18 cellular contexts compared by ENCODE assay signal in genomic region chr2:156088598-156088997, GRCh38.
A peak's percentile ranks its signal among the peaks of the same experiment; 100 is the strongest.
DNase-seq lines count a peak whose midpoint lies in the region; ATAC-seq, FAIRE-seq and TF ChIP-seq lines count a peak whose summit lies in the region.
"Had no signal": no experiment of that assay in that cellular context is flagged by ENCODE, and none has a peak within 500 bp of the region (broad histone marks: within the 10 kb centered on the region; RNA-seq: fewer than 3 reads in every experiment).

No MANE protein-coding gene starts in this region.

- H4K91ac ChIP-seq in mesenchymal stem cell (ENCODE audit: low read length) = no peak overlapping the region

- H2BK15ac ChIP-seq in mesenchymal stem cell (ENCODE audit: low read depth, poor library complexity, severe bottlenecking) = no peak overlapping the region

- H3K4me3 Mint-ChIP-seq in astrocyte (ENCODE audit: unreplicated experiment) = no peak overlapping the region
- H3K4me3 Mint-ChIP-seq: CD8-positive, alpha-beta memory T cell had no signal

- H3K27ac Mint-ChIP-seq in astrocyte (ENCODE audit: unreplicated experiment) = peak overlapping the region; percentile 42
- H3K27ac Mint-ChIP-seq: CD8-positive, alpha-beta memory T cell had no signal

- FAIRE-seq in astrocyte (lab: Jason Lieb, UNC) = no peak
- FAIRE-seq: GM19239, K562 had no signal

- no peak overlapping the region for H2AK5ac ChIP-seq in mesenchymal stem cell (ENCODE audit: low read length, severe bottlenecking)

- H3K23ac ChIP-seq in mesenchymal stem cell (ENCODE audit: low read length in 2 of 2) = no peak overlapping the region

- H4K20me1 ChIP-seq in astrocyte (ENCODE audit: insufficient read depth, low read length) (no peaks in the 10 kb centered on the region), GM23248 (ENCODE audit: insufficient read depth) (no peaks in the 10 kb centered on the region)
- H4K20me1 ChIP-seq: BLaER1 had no signal

- no peak overlapping the region for H3K4me2 ChIP-seq in astrocyte (ENCODE audit: low read length)
- H3K4me2 ChIP-seq in mesenchymal stem cell (ENCODE audit: low read length, poor library complexity, severe bottlenecking) = no peak overlapping the region
- H3K4me2 ChIP-seq in GM23248 (ENCODE audit: unreplicated experiment) = no peak overlapping the region
- H3K4me2 ChIP-seq: BLaER1 had no signal

- peaks cover 4% of the 10 kb centered on the region for H3K9me3 Mint-ChIP-seq in astrocyte (ENCODE audit: unreplicated experiment)
- H3K9me3 Mint-ChIP-seq: CD8-positive, alpha-beta memory T cell had no signal

- H3K9me2 ChIP-seq in GM23248 (ENCODE audit: insufficient read depth) = no peaks in the 10 kb centered on the region

- no peaks in the 10 kb centered on the region for H3K27me3 Mint-ChIP-seq in astrocyte (ENCODE audit: low read depth, unreplicated experiment)

- H3K14ac ChIP-seq in mesenchymal stem cell (ENCODE audit: low read length in 2 of 2) = no peak overlapping the region

- H3K27ac ChIP-seq in astrocyte (ENCODE audit: low read depth, low read length) = no peak overlapping the region
- H3K27ac ChIP-seq in mesenchymal stem cell (ENCODE audit: low read length, poor library complexity, severe bottlenecking) = no peak overlapping the region
- H3K27ac ChIP-seq in GM23248 = no peak overlapping the region
- H3K27ac ChIP-seq: BLaER1, SK-N-MC had no signal

- H2AFZ ChIP-seq in astrocyte (ENCODE audit: low read depth, low read length) = no peak overlapping the region
- no peak overlapping the region for H2AFZ ChIP-seq in mesenchymal stem cell (ENCODE audit: low read depth, low read length)
- no peak overlapping the region for H2AFZ ChIP-seq in GM23248

- no peak overlapping the region for H4K8ac ChIP-seq in mesenchymal stem cell (ENCODE audit: low read length)

- DNase-seq in A172 (ENCODE audit: low spot score) (peak; percentile 46), M059J (ENCODE audit: low read depth) (peak; percentile 73), astrocyte (ENCODE audit: low read depth) (peak; percentile 4), mesenchymal stem cell (peak; percentile 5), GM23248 (no peak), GM20000 (ENCODE audit: low spot score) (no peak), foreskin fibroblast (no peak)
- DNase-seq: 8988T; CD8-positive, alpha-beta memory T cell; NCI-H1048 had no signal

- H3F3A ChIP-seq in GM23248 (ENCODE audit: insufficient read depth) = no peaks in the 10 kb centered on the region

- in situ Hi-C loops in GM23248 (cut with MboI) = no loop called here

- ATAC-seq in GM21737 (IDR thresholded peaks at IDR 0.05; ENCODE audit: unreplicated experiment) = no peak
- ATAC-seq: HCT116, K562, Panc1, Right ventricle myocardium inferior had no signal

- no peak overlapping the region for H2BK12ac ChIP-seq in mesenchymal stem cell (ENCODE audit: low read length in 2 of 2)

- no peak overlapping the region for H2BK5ac ChIP-seq in mesenchymal stem cell (ENCODE audit: low read depth, low read length, poor library complexity, severe bottlenecking)

- no peak overlapping the region for H2BK120ac ChIP-seq in mesenchymal stem cell (ENCODE audit: low read depth, low read length)

- H3K79me2 ChIP-seq in astrocyte (ENCODE audit: insufficient read depth, low read length) (no peaks in the 10 kb centered on the region), GM23248 (ENCODE audit: insufficient read depth) (no peaks in the 10 kb centered on the region)

- no peaks in the 10 kb centered on the region for H3K79me1 ChIP-seq in mesenchymal stem cell (replicated peaks; ENCODE audit: low read length, poor library complexity, severe bottlenecking)

- peaks cover 16% of the 10 kb centered on the region for H3K4me1 Mint-ChIP-seq in astrocyte (ENCODE audit: low read depth, unreplicated experiment)
- H3K4me1 Mint-ChIP-seq: CD8-positive, alpha-beta memory T cell had no signal

- H3K9me3 ChIP-seq in astrocyte (ENCODE audit: insufficient read depth, low read depth, low read length) = no peaks in the 10 kb centered on the region
- H3K9me3 ChIP-seq in mesenchymal stem cell (ENCODE audit: control insufficient read depth, low read length) = peaks cover 4% of the 10 kb centered on the region
- no peaks in the 10 kb centered on the region for H3K9me3 ChIP-seq in GM23248 (ENCODE audit: low read depth)
- H3K9me3 ChIP-seq: BLaER1 had no signal

- H3K27me3 ChIP-seq in astrocyte (ENCODE audit: insufficient read depth, low read length) = no peaks in the 10 kb centered on the region
- no peaks in the 10 kb centered on the region for H3K27me3 ChIP-seq in mesenchymal stem cell (ENCODE audit: control insufficient read depth in 1 of 2, insufficient read depth in 1 of 2, low read length in 2 of 2)
- no peaks in the 10 kb centered on the region for H3K27me3 ChIP-seq in GM23248 (replicated peaks; ENCODE audit: insufficient read depth)
- H3K27me3 ChIP-seq: BLaER1 had no signal

- no peak overlapping the region for H3K18ac ChIP-seq in mesenchymal stem cell (ENCODE audit: low read depth in 1 of 2, low read length in 2 of 2)

- no peak for TF ChIP-seq CTCF in astrocyte (IDR thresholded peaks at IDR 0.05; ENCODE audit: insufficient read depth, low read depth, low read length)
- TF ChIP-seq CTCF in GM20000 (IDR thresholded peaks at IDR 0.05; ENCODE audit: extremely low read depth, missing control alignments) = no peak
- no peak for TF ChIP-seq CTCF in foreskin fibroblast (IDR thresholded peaks at IDR 0.05; ENCODE audit: low read depth, low read length)

- 26% methylated on average over 3 of the region's 4 CpGs for WGBS in mesenchymal stem cell
- WGBS in GM23248 (ENCODE audit: low coverage in 1 of 2, low lambda C conversion rate in 2 of 2, missing lambda C conversion rate in 2 of 2), 2 experiments = 21 to 23% methylated on average over 4 of the region's 4 CpGs

- H3K4me3 ChIP-seq in astrocyte (ENCODE audit: insufficient read depth, low read depth, low read length) (no peak overlapping the region), mesenchymal stem cell (ENCODE audit: insufficient read depth in 1 of 2, low read depth in 1 of 2, low read length in 2 of 2) (no peak overlapping the region), GM23248 (no peak overlapping the region), foreskin fibroblast (ENCODE audit: low read depth in 1 of 2, low read length in 2 of 2) (no peak overlapping the region)
- H3K4me3 ChIP-seq: BLaER1, K562, SK-N-MC had no signal

- no peak overlapping the region for H3K4ac ChIP-seq in mesenchymal stem cell (ENCODE audit: low read depth in 1 of 2, low read length in 2 of 2)

- H3K4me1 ChIP-seq in astrocyte (ENCODE audit: insufficient read depth, low read length) = no peaks in the 10 kb centered on the region
- H3K4me1 ChIP-seq in mesenchymal stem cell (ENCODE audit: control insufficient read depth, insufficient read depth, low read depth, low read length) = peaks cover 5% of the 10 kb centered on the region
- no peaks in the 10 kb centered on the region for H3K4me1 ChIP-seq in GM23248 (ENCODE audit: insufficient read depth)
- H3K4me1 ChIP-seq: BLaER1 had no signal

- H3K36me3 Mint-ChIP-seq in astrocyte (ENCODE audit: low read depth, unreplicated experiment) = no peaks in the 10 kb centered on the region
- H3K36me3 Mint-ChIP-seq: CD8-positive, alpha-beta memory T cell had no signal

- H3K9ac ChIP-seq in astrocyte (ENCODE audit: low read length) = no peak overlapping the region
- H3K9ac ChIP-seq in mesenchymal stem cell (ENCODE audit: low read length) = no peak overlapping the region
- H3K9ac ChIP-seq in GM23248 = no peak overlapping the region
- H3K9ac ChIP-seq: BLaER1 had no signal

- H3K36me3 ChIP-seq in astrocyte (ENCODE audit: insufficient read depth, low read length) = no peaks in the 10 kb centered on the region
- no peaks in the 10 kb centered on the region for H3K36me3 ChIP-seq in mesenchymal stem cell (ENCODE audit: control insufficient read depth in 1 of 2, insufficient read depth in 2 of 2, low read depth in 1 of 2, low read length in 2 of 2)
- no peaks in the 10 kb centered on the region for H3K36me3 ChIP-seq in GM23248 (ENCODE audit: low read depth)
- H3K36me3 ChIP-seq: BLaER1 had no signal

Comparison
In these comparisons a context has a peak if more than half of its experiments do, and no peak if none do; other contexts are left out.
1. DNase-seq: peak in A172 (single experiment), M059J (single experiment), astrocyte (single experiment) and mesenchymal stem cell (single experiment); none in GM23248 (single experiment), GM20000 (single experiment) and foreskin fibroblast (0 of 2).